11 cellular contexts compared by ENCODE assay signal in the genomic region with DNA sequence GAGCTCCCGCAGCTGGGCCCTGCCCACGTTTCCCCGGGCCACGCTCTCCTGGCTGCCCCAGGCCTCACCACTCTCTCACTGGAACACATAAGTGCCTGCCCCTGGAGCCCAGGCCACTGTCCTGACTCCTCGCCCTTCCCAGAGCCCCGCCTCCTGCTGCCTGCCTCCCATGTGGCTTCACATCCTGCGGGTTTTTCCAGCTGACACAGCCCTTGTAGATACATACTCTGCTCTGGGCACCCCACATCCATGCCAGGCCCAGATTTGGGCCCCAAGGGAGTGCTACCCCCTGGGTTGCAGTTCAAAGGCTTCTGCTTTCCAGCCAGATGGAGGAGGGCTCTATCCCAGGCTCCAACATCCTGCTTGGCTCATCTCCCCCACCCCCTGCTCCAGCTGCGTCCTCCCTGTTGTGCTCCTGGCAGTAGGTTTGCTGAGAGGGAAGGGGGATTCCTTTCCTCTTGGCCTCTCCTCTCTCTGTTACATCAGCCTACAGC.
DNase-seq lines count a peak whose midpoint lies in the region; ATAC-seq and TF ChIP-seq lines count a peak whose summit lies in the region.
"Had no signal": no experiment of that assay in that cellular context is flagged by ENCODE, and none has a peak within 500 bp of the region (broad histone marks: within the 10 kb centered on the region; RNA-seq: fewer than 3 reads in every experiment).

No MANE protein-coding gene starts in this region.

- H3K4me1 Mint-ChIP-seq in nephron = peaks cover 84% of the 10 kb centered on the region
- H3K4me1 Mint-ChIP-seq in activated CD4-positive, alpha-beta memory T cell treated with anti-CD3 and anti-CD28 coated beads for 36 hours (ENCODE audit: low read depth) = no peaks in the 10 kb centered on the region

- no peaks in the 10 kb centered on the region for H3K36me3 Mint-ChIP-seq in nephron (ENCODE audit: low read depth)
- no peaks in the 10 kb centered on the region for H3K36me3 Mint-ChIP-seq in activated CD4-positive, alpha-beta memory T cell treated with anti-CD3 and anti-CD28 coated beads for 36 hours

- no peak for TF ChIP-seq EP300 in sigmoid colon (IDR thresholded peaks at IDR 0.05)

- POLR2A ChIA-PET in activated CD4-positive, alpha-beta memory T cell treated with anti-CD3 and anti-CD28 coated beads for 36 hours (lab: Charles Lee) = no interaction called here

- H3K4me1 ChIP-seq in BLaER1 (peaks cover 68% of the 10 kb centered on the region), sigmoid colon (peaks cover 0 to 32% (median 30%) of the 10 kb centered on the region in 4 donors)
- H3K4me1 ChIP-seq: Caco-2 had no signal

- no peak for TF ChIP-seq POLR2A in sigmoid colon (IDR thresholded peaks at IDR 0.05)

- no peak overlapping the region for H3K4me3 ChIP-seq in BLaER1
- no peak overlapping the region for H3K4me3 ChIP-seq in fibroblast of pulmonary artery (replicated peaks; ENCODE audit: low read depth, low read length)
- H3K4me3 ChIP-seq in sigmoid colon = no peak overlapping the region

- peak overlapping the region in 1 of 3 experiments; percentile 3 for H3K4me3 Mint-ChIP-seq in nephron
- no peak overlapping the region for H3K4me3 Mint-ChIP-seq in activated CD4-positive, alpha-beta memory T cell treated with anti-CD3 and anti-CD28 coated beads for 36 hours
- H3K4me3 Mint-ChIP-seq: stimulated activated naive CD8-positive, alpha-beta T cell treated with anti-CD3 and anti-CD28 coated beads, Interleukin-15, Interleukin-2, amounts not matched to agents 100 ng/mL and 50 ng/mL, for 24 hours had no signal

- CTCF ChIA-PET in activated CD4-positive, alpha-beta memory T cell treated with anti-CD3 and anti-CD28 coated beads for 36 hours (lab: Charles Lee) = interaction anchor here (1.6 to 7.9 kb wide), 2 partner anchors 56 to 138 kb away, joined by 4 to 93 read pairs; no protein-coding TSS in a partner anchor

- H3K27me3 ChIP-seq in BLaER1 = no peaks in the 10 kb centered on the region
- no peaks in the 10 kb centered on the region for H3K27me3 ChIP-seq in sigmoid colon

- WGBS in sigmoid colon, 2 donors = 60 to 62% methylated on average over 8 of the region's 8 CpGs

- peak overlapping the region; percentile 61 for H3K4me2 ChIP-seq in BLaER1

- no peaks in the 10 kb centered on the region for H3K27me3 Mint-ChIP-seq in nephron (ENCODE audit: low read depth)
- peaks cover 22% of the 10 kb centered on the region for H3K27me3 Mint-ChIP-seq in activated CD4-positive, alpha-beta memory T cell treated with anti-CD3 and anti-CD28 coated beads for 36 hours

- no peaks in the 10 kb centered on the region for H3K9me3 ChIP-seq in BLaER1
- H3K9me3 ChIP-seq in sigmoid colon = no peaks in the 10 kb centered on the region
- H3K9me3 ChIP-seq: Caco-2 had no signal

- H3K27ac ChIP-seq in BLaER1 (peak overlapping the region; percentile 40; the same call in 1 of the 2 replicates), sigmoid colon (no peak overlapping the region)

- no peaks in the 10 kb centered on the region for H3K36me3 ChIP-seq in BLaER1
- no peaks in the 10 kb centered on the region for H3K36me3 ChIP-seq in sigmoid colon

- no peak for ATAC-seq in GM19395 (IDR thresholded peaks at IDR 0.05; ENCODE audit: unreplicated experiment)

- peaks cover 34% of the 10 kb centered on the region for H4K20me1 ChIP-seq in BLaER1

- no peak for TF ChIP-seq CTCF in fibroblast of pulmonary artery (IDR thresholded peaks at IDR 0.05; ENCODE audit: low read length, missing control alignments)
- no peak for TF ChIP-seq CTCF in nephron (IDR thresholded peaks at IDR 0.05; ENCODE audit: unreplicated experiment in 3 of 3)
- TF ChIP-seq CTCF in sigmoid colon (IDR thresholded peaks at IDR 0.05) = no peak

- peak overlapping the region; percentile 54 to 85 (median 73) for H3K27ac Mint-ChIP-seq in nephron
- H3K27ac Mint-ChIP-seq in activated CD4-positive, alpha-beta memory T cell treated with anti-CD3 and anti-CD28 coated beads for 36 hours = no peak overlapping the region
- H3K27ac Mint-ChIP-seq: stimulated activated naive CD8-positive, alpha-beta T cell treated with anti-CD3 and anti-CD28 coated beads, Interleukin-15, Interleukin-2, amounts not matched to agents 100 ng/mL and 50 ng/mL, for 24 hours had no signal

- DNase-seq in NCI-H82 (lab: John Stamatoyannopoulos, UW) = peak; percentile 75
- peak; percentile 60 for DNase-seq in fibroblast of pulmonary artery (ENCODE audit: low read depth)
- DNase-seq in retina = no peak
- DNase-seq in activated CD4-positive, alpha-beta memory T cell treated with anti-CD3 and anti-CD28 coated beads for 36 hours = no peak
- DNase-seq in sigmoid colon = no peak
- DNase-seq: Caco-2, Karpas-422 had no signal

- intact Hi-C loops in activated CD4-positive, alpha-beta memory T cell treated with anti-CD3 and anti-CD28 coated beads for 36 hours (cut with micrococcal nuclease) = loop anchor here (5.0 kb wide), 1 partner anchor 65 kb away; no protein-coding TSS in a partner anchor
- intact Hi-C loops in sigmoid colon (cut with DNase I) = loop anchor here (5.0 kb wide), 1 partner anchor 60 kb away; a partner anchor contains a TSS

- H3K9me3 Mint-ChIP-seq in nephron = no peaks in the 10 kb centered on the region
- H3K9me3 Mint-ChIP-seq in activated CD4-positive, alpha-beta memory T cell treated with anti-CD3 and anti-CD28 coated beads for 36 hours = no peaks in the 10 kb centered on the region
- H3K9me3 Mint-ChIP-seq: stimulated activated naive CD8-positive, alpha-beta T cell treated with anti-CD3 and anti-CD28 coated beads, Interleukin-15, Interleukin-2, amounts not matched to agents 100 ng/mL and 50 ng/mL, for 24 hours had no signal

- H3K9ac ChIP-seq in BLaER1 = peak overlapping the region; percentile 29; the same call in 1 of the 2 replicates

Comparison
In these comparisons a context has a peak if more than half of its experiments do, and no peak if none do; other contexts are left out.
1. DNase-seq: peak in NCI-H82 (single experiment) and fibroblast of pulmonary artery (single experiment); none in retina (single experiment), activated CD4-positive, alpha-beta memory T cell treated with anti-CD3 and anti-CD28 coated beads for 36 hours (single experiment) and sigmoid colon (single experiment).